Comparison of ENCODE assay signal across 25 cellular contexts in the genomic region with DNA sequence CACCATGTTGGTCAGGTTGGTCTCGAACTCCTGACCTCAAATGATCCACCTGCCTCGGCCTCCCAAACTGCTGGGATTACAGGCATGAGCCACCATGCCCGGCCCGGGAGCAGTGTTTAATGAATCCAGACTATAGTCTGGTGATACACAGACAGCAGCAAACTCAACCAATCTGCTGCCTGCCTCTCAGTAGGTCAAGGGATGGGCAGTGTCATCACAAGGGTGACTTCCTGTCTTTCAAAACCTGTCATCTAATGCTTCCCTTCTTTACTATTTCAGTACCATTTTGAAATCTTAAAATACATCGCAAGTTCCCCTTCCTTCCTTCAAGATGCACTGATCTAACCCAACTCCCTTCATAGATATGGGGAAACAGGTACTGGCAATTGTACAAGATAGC. TPM values are rescaled to one million over a fixed set of nuclear protein-coding genes. Genes with fewer than 3 reads are reported as not detected.
DNase-seq lines count a peak whose midpoint lies in the region; ATAC-seq, FAIRE-seq and TF ChIP-seq lines count a peak whose summit lies in the region.
"Had no signal": no experiment of that assay in that cellular context is flagged by ENCODE, and none has a peak within 500 bp of the region (broad histone marks: within the 10 kb centered on the region; RNA-seq: fewer than 3 reads in every experiment).

No MANE protein-coding gene starts in this region.

- SMC1A ChIA-PET in GM12878 (lab: Charles Lee; ENCODE audit: uncharacterized antibody, unreplicated experiment) = no interaction called here

- 52% methylated on average over 5 of the region's 5 CpGs for WGBS in GM12878 (ENCODE audit: insufficient coverage, insufficient replicate concordance, low lambda C conversion rate, missing lambda C conversion rate)
- WGBS in upper lobe of left lung, 2 donors = 75 to 92% methylated on average over 5 of the region's 5 CpGs

- peaks cover 33% of the 10 kb centered on the region for H3K4me1 Mint-ChIP-seq in activated T-cell treated with anti-CD3 and anti-CD28 coated beads, Interleukin-2, amount 50 U/mL, for 72 hours (ENCODE audit: low read depth)
- peaks cover 16% of the 10 kb centered on the region for H3K4me1 Mint-ChIP-seq in activated T-cell treated with anti-CD3 and anti-CD28 coated beads, Interleukin-2, amount 50 U/mL, for 4 hours (ENCODE audit: low read depth)

- H4K20me1 ChIP-seq in GM12878 (ENCODE audit: control insufficient read depth, insufficient read depth) = peaks cover 7% of the 10 kb centered on the region
- H4K20me1 ChIP-seq in PC-3 (ENCODE audit: low read length) = peaks cover 32% of the 10 kb centered on the region

- no peak overlapping the region for H3K27ac ChIP-seq in GM12878 (ENCODE audit: control insufficient read depth, insufficient read depth)
- H3K27ac ChIP-seq in upper lobe of left lung = peak overlapping the region in 2 of 4 donors; percentile 30 to 59
- no peak overlapping the region for H3K27ac ChIP-seq in PC-3 (ENCODE audit: low read length)
- H3K27ac ChIP-seq: tibial nerve had no signal

- H3K79me2 ChIP-seq in GM12878 (ENCODE audit: control insufficient read depth, insufficient read depth, low read length) (peaks cover 25% of the 10 kb centered on the region), PC-3 (ENCODE audit: low read length) (peaks cover 28% of the 10 kb centered on the region)

- H3K36me3 ChIP-seq in GM12878 (ENCODE audit: control insufficient read depth in 2 of 2, insufficient read depth in 2 of 2, low read length in 1 of 2) (peaks cover 2 to 10% of the 10 kb centered on the region in 2 experiments; a peak in 3 of 4 replicates), upper lobe of left lung (peaks cover 0 to 26% (median 8%) of the 10 kb centered on the region in 4 donors), PC-3 (ENCODE audit: low read depth, low read length) (peaks cover 23% of the 10 kb centered on the region)

- CTCF ChIA-PET in GM12878 (lab: Yijun Ruan, JAX) = interaction anchor here (0.8 to 1.7 kb wide), 2 partner anchors 19 to 53 kb away, joined by 3 to 4 read pairs; no protein-coding TSS in a partner anchor
- CTCF ChIA-PET in PC-3 (lab: Charles Lee) = no interaction called here

- no peak for TF ChIP-seq RAD21 in GM12878 (IDR thresholded peaks at IDR 0.05; ENCODE audit: insufficient read depth, low read depth, low read length)

- ATAC-seq in activated T-cell treated with anti-CD3 and anti-CD28 coated beads, Interleukin-2, amount 50 U/mL, for 72 hours (replicated peaks in 1 of 2) = peak in 1 of 2 donors; percentile 14
- ATAC-seq in activated T-cell treated with anti-CD3 and anti-CD28 coated beads, Interleukin-2, amount 50 U/mL, for 4 hours = no peak
- ATAC-seq in GM12878 = peak; percentile 12; the same call in 2 of the 3 replicates
- peak; percentile 42 to 51 for ATAC-seq in upper lobe of left lung (ENCODE audit: low FRiP score in 2 of 2)
- ATAC-seq in PC-3 = no peak
- no peak for ATAC-seq in GM21526 (IDR thresholded peaks at IDR 0.05; ENCODE audit: low FRiP score, unreplicated experiment)

- no peaks in the 10 kb centered on the region for H3F3A ChIP-seq in PC-3 (ENCODE audit: low read length, unreplicated experiment)

- TF ChIP-seq POLR2A in GM12878 (IDR thresholded peaks at IDR 0.05; ENCODE audit: low read depth, low read length) (no peak), upper lobe of left lung (IDR thresholded peaks at IDR 0.05) (no peak)

- TF ChIP-seq EP300 in GM12878 (IDR thresholded peaks at IDR 0.05; ENCODE audit: borderline replicate concordance in 1 of 2, control insufficient read depth in 1 of 2, low read depth in 2 of 2, low read length in 2 of 2) (no peak), upper lobe of left lung (IDR thresholded peaks at IDR 0.05) (no peak)

- peaks cover 3 to 7% of the 10 kb centered on the region in 2 donors for H3K36me3 Mint-ChIP-seq in activated T-cell treated with anti-CD3 and anti-CD28 coated beads, Interleukin-2, amount 50 U/mL, for 72 hours (ENCODE audit: insufficient read depth in 2 of 2)
- peaks cover 11% of the 10 kb centered on the region for H3K36me3 Mint-ChIP-seq in activated T-cell treated with anti-CD3 and anti-CD28 coated beads, Interleukin-2, amount 50 U/mL, for 4 hours (ENCODE audit: insufficient read depth)

- H2AFZ ChIP-seq in GM12878 (ENCODE audit: control insufficient read depth, low read depth, low read length) = no peak overlapping the region
- H2AFZ ChIP-seq in PC-3 (ENCODE audit: low read length) = no peak overlapping the region

- no TSS peak for BruUV-seq in GM12878 (replicated peaks; lab: Mats Ljungman, UMichigan)
- no TSS peak for BruUV-seq in PC-3 (replicated peaks; lab: Mats Ljungman, UMichigan)

- H3K4me3 Mint-ChIP-seq in activated T-cell treated with anti-CD3 and anti-CD28 coated beads, Interleukin-2, amount 50 U/mL, for 72 hours = no peak overlapping the region
- H3K4me3 Mint-ChIP-seq in activated T-cell treated with anti-CD3 and anti-CD28 coated beads, Interleukin-2, amount 50 U/mL, for 4 hours = no peak overlapping the region
- H3K4me3 Mint-ChIP-seq: activated B cell treated with CpG ODN at 0.5 μM for 24 hours; CD8-positive, alpha-beta memory T cell; IgD-negative memory B cell had no signal

- in situ Hi-C loops in GM12878 (cut with MboI) = loop anchor here (5.0 kb wide), 1 partner anchor 266 kb away; no protein-coding TSS in a partner anchor

- H3K27me3 ChIP-seq in GM12878 (replicated peaks in 1 of 2; ENCODE audit: control insufficient read depth in 2 of 2, insufficient read depth in 2 of 2, low read length in 1 of 2) (no peaks in the 10 kb centered on the region), upper lobe of left lung (no peaks in the 10 kb centered on the region), PC-3 (ENCODE audit: low read length) (no peaks in the 10 kb centered on the region)
- H3K27me3 ChIP-seq: tibial nerve had no signal

- H3K9me3 Mint-ChIP-seq in activated T-cell treated with anti-CD3 and anti-CD28 coated beads, Interleukin-2, amount 50 U/mL, for 72 hours = no peaks in the 10 kb centered on the region
- H3K9me3 Mint-ChIP-seq in activated T-cell treated with anti-CD3 and anti-CD28 coated beads, Interleukin-2, amount 50 U/mL, for 4 hours = no peaks in the 10 kb centered on the region
- H3K9me3 Mint-ChIP-seq: activated B cell treated with CpG ODN at 0.5 μM for 24 hours; CD8-positive, alpha-beta memory T cell; IgD-negative memory B cell; neural crest cell had no signal

- intact Hi-C loops in GM12878 (cut with micrococcal nuclease; ENCODE audit: unreplicated experiment) (no loop called here), PC-3 (cut with micrococcal nuclease) (no loop called here)

- H3K4me2 ChIP-seq in GM12878 (ENCODE audit: control insufficient read depth, insufficient read depth) (no peak overlapping the region), PC-3 (ENCODE audit: low read length) (no peak overlapping the region)

- H3K27me3 Mint-ChIP-seq in activated T-cell treated with anti-CD3 and anti-CD28 coated beads, Interleukin-2, amount 50 U/mL, for 72 hours (ENCODE audit: low read depth) = no peaks in the 10 kb centered on the region
- H3K27me3 Mint-ChIP-seq in activated T-cell treated with anti-CD3 and anti-CD28 coated beads, Interleukin-2, amount 50 U/mL, for 4 hours (ENCODE audit: low read depth) = no peaks in the 10 kb centered on the region
- H3K27me3 Mint-ChIP-seq: activated B cell treated with CpG ODN at 0.5 μM for 24 hours had no signal

- POLR2A ChIA-PET in GM12878 (lab: Charles Lee) = interaction anchor here (0.6 kb wide), 1 partner anchor 298 kb away, joined by 3 read pairs; no protein-coding TSS in a partner anchor
- POLR2A ChIA-PET in PC-3 (lab: Charles Lee; ENCODE audit: unreplicated experiment) = no interaction called here

- no peak for FAIRE-seq in GM12878 (lab: Jason Lieb, UNC)
- FAIRE-seq: colon, endometrium, H1, keratinocyte had no signal

- no peak for DNase-seq in activated T-cell treated with anti-CD3 and anti-CD28 coated beads, Interleukin-2, amount 50 U/mL, for 72 hours
- no peak for DNase-seq in activated T-cell treated with anti-CD3 and anti-CD28 coated beads, Interleukin-2, amount 50 U/mL, for 4 hours
- DNase-seq in NOMO-1 (lab: John Stamatoyannopoulos, UW; ENCODE audit: unreplicated experiment in 2 of 2) (peak; percentile 54 to 96), GM12878 (ENCODE audit: low read depth, low spot score) (no peak), upper lobe of left lung (peak in 1 of 2 donors; percentile 45), PC-3 (no peak), SHP77 treated with DMSO at 0.1 percent for 48 hours (lab: John Stamatoyannopoulos, UW) (no peak)
- DNase-seq: activated B cell treated with CpG ODN at 0.5 μM for 24 hours; activated naive CD4-positive, alpha-beta T cell treated with anti-CD3 and anti-CD28 coated beads, Interleukin-2, amount 50 U/mL, for 16 hours; CD8-positive, alpha-beta memory T cell; DND-41; hypothalamus; mesendoderm; NCI-H1092 treated with DMSO at 0.1 percent for 48 hours; NCI-H2081 treated with DMSO at 0.1 percent for 48 hours; NCI-H510A; SHP77 had no signal

- H3K4me3 ChIP-seq in GM12878 = no peak overlapping the region
- H3K4me3 ChIP-seq in upper lobe of left lung = no peak overlapping the region
- H3K4me3 ChIP-seq in PC-3 (ENCODE audit: low read length) = no peak overlapping the region
- H3K4me3 ChIP-seq: tibial nerve had no signal

- RAD21 ChIA-PET in GM12878 (lab: Charles Lee; ENCODE audit: unreplicated experiment) = no interaction called here

- H3K9me3 ChIP-seq in GM12878 (replicated peaks; ENCODE audit: control insufficient read depth, insufficient read depth, low read length) (no peaks in the 10 kb centered on the region), upper lobe of left lung (no peaks in the 10 kb centered on the region), PC-3 (ENCODE audit: low read length) (no peaks in the 10 kb centered on the region)
- H3K9me3 ChIP-seq: tibial nerve had no signal

- H3K9ac ChIP-seq in GM12878 (ENCODE audit: control insufficient read depth, insufficient read depth, low read length) (no peak overlapping the region), PC-3 (ENCODE audit: low read length) (no peak overlapping the region)

- peak overlapping the region; percentile 54 for H3K27ac Mint-ChIP-seq in activated T-cell treated with anti-CD3 and anti-CD28 coated beads, Interleukin-2, amount 50 U/mL, for 72 hours

- no peaks in the 10 kb centered on the region for H3K9me2 ChIP-seq in PC-3 (replicated peaks; ENCODE audit: low read length)

- H3K4me1 ChIP-seq in GM12878 (ENCODE audit: control insufficient read depth, insufficient read depth, low read length) = no peaks in the 10 kb centered on the region
- peaks cover 0 to 12% (median 2%) of the 10 kb centered on the region in 4 donors for H3K4me1 ChIP-seq in upper lobe of left lung
- 0 out of 2 replicates have a peak, but pooled peaks cover 4% of the 10 kb centered on the region for H3K4me1 ChIP-seq in PC-3 (ENCODE audit: insufficient read depth, low read length)

- TF ChIP-seq CTCF in GM12878 (IDR thresholded peaks at IDR 0.05 in 2 of 3, conservative IDR thresholded peaks at IDR 0.05 in 1 of 3; ENCODE audit: control insufficient read depth in 2 of 3, extremely low read depth in 1 of 3, insufficient read depth in 1 of 3, low read depth in 3 of 3, low read length in 3 of 3) (no peak), upper lobe of left lung (IDR thresholded peaks at IDR 0.05) (no peak), PC-3 (conservative IDR thresholded peaks at IDR 0.05; ENCODE audit: low read depth, low read length) (no peak)

RNA-seq across cellular contexts. Expression of a gene that starts 8.4 kb away (rescaled TPM):
- 1,000 to 10,000 TPM; 2,946 to 2,967 TPM for total RNA-seq in activated T-cell treated with anti-CD3 and anti-CD28 coated beads, Interleukin-2, amount 50 U/mL, for 72 hours
- total RNA-seq in activated T-cell treated with anti-CD3 and anti-CD28 coated beads, Interleukin-2, amount 50 U/mL, for 4 hours = 1,000 to 10,000 TPM; 2,097 to 2,146 (median 2,130) TPM
- 298 and 461 TPM in 2 replicates for total RNA-seq in GM12878 (2013; cell fraction: nucleolus; rRNA removed)
- total RNA-seq in GM12878 (2014; rRNA removed) = 1,792 and 2,082 TPM in 2 replicates
- total RNA-seq in GM12878 (2014; rRNA removed; fragmentation: Illumina TruSeq; extraction: Trizol) = 3,753 and 4,112 TPM in 2 replicates
- 2,274 and 2,439 TPM in 2 replicates for total RNA-seq in GM12878 (2021)
- 4,793 TPM for polyA plus RNA-seq in GM12878 (2011; ENCODE audit: low read depth)
- polyA plus RNA-seq in GM12878 (2011; rRNA removed) = 4,235 and 5,931 TPM in 2 replicates
- polyA plus RNA-seq in GM12878 (2011; cell fraction: cytosol; rRNA removed) = 2,324 and 2,798 TPM in 2 replicates
- polyA plus RNA-seq in GM12878 (2011; cell fraction: nucleus; rRNA removed) = 799 and 1,687 TPM in 2 replicates
- 9,814 and 10,250 TPM in 2 replicates for polyA plus RNA-seq in GM12878 (2012)
- 6,541 and 7,422 TPM in 2 replicates for polyA plus RNA-seq in GM12878 (2014; fragmentation: Illumina TruSeq; extraction: Trizol)
- 1,000 to 10,000 TPM; 4,146 to 5,350 TPM for polyA plus RNA-seq in GM12878 (2014; fragmentation: Nextera tagmentation; extraction: Ambion mirVana)
- 2,881 and 3,581 TPM in 2 replicates for polyA plus RNA-seq in GM12878 (2014; rRNA removed)
- 1,000 to 10,000 TPM; 1,812 to 1,889 TPM for polyA plus RNA-seq in GM12878 (2016; fragmentation: Nextera tagmentation; extraction: Ambion mirVana)
- 1,155 and 1,469 TPM in 2 replicates for polyA minus RNA-seq in GM12878 (2011; rRNA and poly(A)+ RNA removed)
- 295 and 328 TPM in 2 replicates for polyA minus RNA-seq in GM12878 (2011; cell fraction: cytosol; rRNA and poly(A)+ RNA removed)
- polyA minus RNA-seq in GM12878 (2011; cell fraction: nucleus; rRNA and poly(A)+ RNA removed) = 71.3 and 90.8 TPM in 2 replicates
- total RNA-seq in upper lobe of left lung = 1,000 to 10,000 TPM in 4 of 6 donors, 100 to 1,000 TPM in 2; 332 to 2,261 (median 1,214) TPM
- 869 and 1,578 TPM in 2 replicates for total RNA-seq in PC-3 (2014; rRNA removed)

RNA-seq across cellular contexts. Expression of a gene that starts 24.6 kb away (rescaled TPM):
- under 1 TPM; 0.46 to 0.50 TPM for total RNA-seq in activated T-cell treated with anti-CD3 and anti-CD28 coated beads, Interleukin-2, amount 50 U/mL, for 72 hours
- under 1 TPM in 2 of 3 donors, not detected in 1; 0.14 to 0.18 TPM for total RNA-seq in activated T-cell treated with anti-CD3 and anti-CD28 coated beads, Interleukin-2, amount 50 U/mL, for 4 hours
- total RNA-seq in GM12878 (2013; cell fraction: nucleolus; rRNA removed) = 3.8 and 5.0 TPM in 2 replicates
- total RNA-seq in GM12878 (2014; rRNA removed) = 5.4 and 5.6 TPM in 2 replicates
- 1.5 and 1.6 TPM in 2 replicates for total RNA-seq in GM12878 (2014; rRNA removed; fragmentation: Illumina TruSeq; extraction: Trizol)
- 7.4 and 7.8 TPM in 2 replicates for total RNA-seq in GM12878 (2021)
- not detected for polyA plus RNA-seq in GM12878 (2011; ENCODE audit: low read depth)
- 1.3 and 2.2 TPM in 2 replicates for polyA plus RNA-seq in GM12878 (2011; rRNA removed)
- 2.3 and 3.7 TPM in 2 replicates for polyA plus RNA-seq in GM12878 (2011; cell fraction: cytosol; rRNA removed)
- polyA plus RNA-seq in GM12878 (2011; cell fraction: nucleus; rRNA removed) = 2.3 TPM in 2 replicates
- 1.0 and 2.8 TPM in 2 replicates for polyA plus RNA-seq in GM12878 (2012)
- 0.41 and 1.4 TPM in 2 replicates for polyA plus RNA-seq in GM12878 (2014; fragmentation: Illumina TruSeq; extraction: Trizol)
- polyA plus RNA-seq in GM12878 (2014; fragmentation: Nextera tagmentation; extraction: Ambion mirVana) = under 1 TPM; 0.27 to 0.69 TPM
- polyA plus RNA-seq in GM12878 (2014; rRNA removed) = 5.7 and 6.1 TPM in 2 replicates
- 1 to 10 TPM; 2.9 to 3.7 TPM for polyA plus RNA-seq in GM12878 (2016; fragmentation: Nextera tagmentation; extraction: Ambion mirVana)
- 0.37 and 1.6 TPM in 2 replicates for polyA minus RNA-seq in GM12878 (2011; rRNA and poly(A)+ RNA removed)
- polyA minus RNA-seq in GM12878 (2011; cell fraction: cytosol; rRNA and poly(A)+ RNA removed) = 0.94 and 1.1 TPM in 2 replicates
- 0.67 and 1.1 TPM in 2 replicates for polyA minus RNA-seq in GM12878 (2011; cell fraction: nucleus; rRNA and poly(A)+ RNA removed)
- 10 to 100 TPM in 1 of 6 donors, 1 to 10 TPM in 5; 3.2 to 11.6 (median 4.1) TPM for total RNA-seq in upper lobe of left lung
- total RNA-seq in PC-3 (2014; rRNA removed) = 2.3 and 2.5 TPM in 2 replicates
- polyA plus RNA-seq: keratinocyte had no signal

Comparison
In these comparisons a context has a peak if more than half of its experiments do, and no peak if none do; other contexts are left out.
1. ATAC-seq: peak in GM12878 (single experiment) and upper lobe of left lung (2 of 2); none in activated T-cell treated with anti-CD3 and anti-CD28 coated beads, Interleukin-2, amount 50 U/mL, for 4 hours (0 of 2), PC-3 (single experiment) and GM21526 (single experiment).
2. DNase-seq: peak in NOMO-1 (2 of 2); none in activated T-cell treated with anti-CD3 and anti-CD28 coated beads, Interleukin-2, amount 50 U/mL, for 72 hours (0 of 2), activated T-cell treated with anti-CD3 and anti-CD28 coated beads, Interleukin-2, amount 50 U/mL, for 4 hours (single experiment), GM12878 (single experiment), PC-3 (single experiment) and SHP77 treated with DMSO at 0.1 percent for 48 hours (single experiment).